In the genomic region with DNA sequence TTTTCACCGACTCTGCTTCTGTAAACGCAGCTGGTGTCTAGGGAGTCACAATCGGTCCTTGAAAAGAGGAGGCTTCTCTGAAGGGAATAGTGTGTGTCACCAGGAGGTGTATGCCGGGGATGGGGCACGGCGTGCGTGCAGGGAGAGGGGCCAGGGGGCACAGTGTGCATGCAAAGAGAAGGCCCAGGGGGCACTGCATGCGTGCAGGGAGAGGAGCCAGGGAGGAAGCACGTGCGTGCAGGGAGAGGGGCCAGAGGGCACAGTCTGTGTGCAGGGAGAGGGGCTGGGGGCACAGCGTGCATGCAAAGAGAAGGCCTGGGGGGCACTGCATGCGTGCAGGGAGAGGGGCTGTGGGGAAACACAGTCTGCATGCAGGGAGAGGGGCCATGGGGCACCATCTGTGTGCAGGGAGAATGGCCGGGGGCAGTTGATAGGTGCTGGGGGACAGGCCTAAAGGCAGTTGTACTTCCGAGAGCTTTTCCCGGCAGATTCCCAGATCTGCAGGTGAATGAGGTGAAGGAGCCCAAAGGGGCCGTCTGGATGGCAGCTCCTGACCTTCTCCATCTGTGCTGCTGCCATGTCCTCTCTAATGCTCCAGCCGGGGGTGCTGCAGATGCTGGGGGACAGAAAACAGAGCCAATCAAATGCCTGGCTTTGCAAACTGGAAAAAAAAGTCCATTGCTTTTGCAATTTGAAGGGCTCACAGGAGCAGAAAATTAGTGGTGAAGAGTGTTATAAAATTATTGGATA, we compare ENCODE assay signal across 11 cellular contexts. TPM values are rescaled to one million over a fixed set of nuclear protein-coding genes. Genes with fewer than 3 reads are reported as not detected.
DNase-seq lines count a peak whose midpoint lies in the region; ATAC-seq, FAIRE-seq and TF ChIP-seq lines count a peak whose summit lies in the region.
"Had no signal": no experiment of that assay in that cellular context is flagged by ENCODE, and none has a peak within 500 bp of the region (broad histone marks: within the 10 kb centered on the region; RNA-seq: fewer than 3 reads in every experiment).

No MANE protein-coding gene starts in this region.

- CTCF ChIA-PET in K562 (lab: Yijun Ruan, JAX; ENCODE audit: low intra/inter-chr PET ratio), result no interaction called here

- H3K9me1 ChIP-seq in K562 (ENCODE audit: control insufficient read depth, insufficient read depth, low read length), result no peaks in the 10 kb centered on the region

- 76% methylated on average over 5 of the region's 17 CpGs for WGBS in K562 (ENCODE audit: insufficient coverage, low coverage, missing lambda C conversion rate)
- 58 to 72% (median 59%) methylated on average over 17 of the region's 17 CpGs for WGBS in psoas muscle, 3 donors

- in situ Hi-C loops in K562 (cut with MboI), result no loop called here

- TF ChIP-seq RAD21 in K562 (CRISPR knock-in tag; conservative IDR thresholded peaks at IDR 0.05 in 1 of 2, IDR thresholded peaks at IDR 0.05 in 1 of 2), result no peak

- H3K4me1 Mint-ChIP-seq in activated CD4-positive, alpha-beta T cell treated with anti-CD3 and anti-CD28 coated beads, Interleukin-2, amount 10 ng/mL, durations not matched to agents 24 days and 14 days, result peaks cover 29% of the 10 kb centered on the region

- 0 out of 3 replicates have a peak, but pooled peaks cover 2% of the 10 kb centered on the region for H3K36me3 ChIP-seq in K562 (ENCODE audit: control insufficient read depth, insufficient read depth, low read length)
- H3K36me3 ChIP-seq in psoas muscle (ENCODE audit: insufficient read depth in 1 of 2, low read depth in 1 of 2), result no peaks in the 10 kb centered on the region

- peaks cover 40% of the 10 kb centered on the region for H4K20me1 ChIP-seq in K562 (replicated peaks; ENCODE audit: control insufficient read depth, insufficient read depth, low read length)

- H3K27me3 ChIP-seq in HL-60 (ENCODE audit: insufficient read depth, poor library complexity, severe bottlenecking) (no peaks in the 10 kb centered on the region), K562 (ENCODE audit: control insufficient read depth in 2 of 2, insufficient read depth in 2 of 2, low read length in 2 of 2) (no peaks in the 10 kb centered on the region), psoas muscle (ENCODE audit: insufficient read depth in 3 of 3, low read length in 2 of 3) (no peaks in the 10 kb centered on the region)

- peak overlapping the region in 1 of 2 experiments; percentile 58; a peak in 1 of 4 replicates for H3K9ac ChIP-seq in K562 (ENCODE audit: insufficient read depth in 1 of 2, low read depth in 2 of 2, low read length in 2 of 2)

- no peak for TF ChIP-seq EP300 in K562 (IDR thresholded peaks at IDR 0.05; ENCODE audit: low read length)

- no peak for DNase-seq in activated CD4-positive, alpha-beta T cell treated with anti-CD3 and anti-CD28 coated beads, Interleukin-2, amount 10 ng/mL, durations not matched to agents 24 days and 14 days
- DNase-seq in activated CD4-positive, alpha-beta T cell treated with anti-CD3 and anti-CD28 coated beads for 48 hours, result no peak
- DNase-seq in HL-60 (ENCODE audit: low read depth in 1 of 2, low spot score in 1 of 2) (peak in 1 of 2 experiments; percentile 53), K562 (ENCODE audit: extremely low read depth in 1 of 4, low spot score in 3 of 4) (no peak), psoas muscle (no peak), C1 segment of cervical spinal cord (lab: John Stamatoyannopoulos, UW) (no peak)
- DNase-seq: NCI-H524 treated with DMSO at 0.1 percent for 48 hours had no signal

- POLR2A ChIA-PET in K562 (lab: Yijun Ruan, JAX), result interaction anchor here (0.7 kb wide), 1 partner anchor 1831 kb away, joined by 3 read pairs; no protein-coding TSS in a partner anchor

- H3K27me3 Mint-ChIP-seq in activated CD4-positive, alpha-beta T cell treated with anti-CD3 and anti-CD28 coated beads, Interleukin-2, amount 10 ng/mL, durations not matched to agents 24 days and 14 days, result no peaks in the 10 kb centered on the region
- H3K27me3 Mint-ChIP-seq: stimulated activated naive CD8-positive, alpha-beta T cell treated with anti-CD3 and anti-CD28 coated beads, Interleukin-15, Interleukin-2, amounts not matched to agents 100 ng/mL and 50 ng/mL, for 24 hours had no signal

- H3K4me1 ChIP-seq in K562 (replicated peaks in 1 of 2; ENCODE audit: control insufficient read depth in 2 of 2, insufficient read depth in 2 of 2, low read length in 2 of 2) (peaks cover 29 to 57% of the 10 kb centered on the region in 2 experiments), psoas muscle (peaks cover 62% of the 10 kb centered on the region)

- TF ChIP-seq POLR2A in K562 (conservative IDR thresholded peaks at IDR 0.05), result no peak

- intact Hi-C loops in activated CD4-positive, alpha-beta T cell treated with anti-CD3 and anti-CD28 coated beads, Interleukin-2, amount 10 ng/mL, durations not matched to agents 24 days and 14 days (cut with micrococcal nuclease), result no loop called here
- intact Hi-C loops in K562 (cut with micrococcal nuclease), result no loop called here
- intact Hi-C loops in psoas muscle (cut with DNase I), result loop anchor here (5.0 kb wide), 1 partner anchor 34 kb away; the partner anchor contains the start of gene ATP11A (in 2 of the 2)

- peak overlapping the region; percentile 63 for H3K4me3 Mint-ChIP-seq in activated CD4-positive, alpha-beta T cell treated with anti-CD3 and anti-CD28 coated beads, Interleukin-2, amount 10 ng/mL, durations not matched to agents 24 days and 14 days
- H3K4me3 Mint-ChIP-seq: stimulated activated naive CD8-positive, alpha-beta T cell treated with anti-CD3 and anti-CD28 coated beads, Interleukin-15, Interleukin-2, amounts not matched to agents 100 ng/mL and 50 ng/mL, for 24 hours had no signal

- peak overlapping the region; percentile 2; the same call in 1 of the 2 replicates for H3K27ac ChIP-seq in HL-60 (replicated peaks)
- H3K27ac ChIP-seq in K562 (ENCODE audit: extremely low read depth, low read depth, low read length), result no peak overlapping the region
- peak overlapping the region; percentile 83 for H3K27ac ChIP-seq in psoas muscle

- no peaks in the 10 kb centered on the region for H3K9me3 Mint-ChIP-seq in activated CD4-positive, alpha-beta T cell treated with anti-CD3 and anti-CD28 coated beads, Interleukin-2, amount 10 ng/mL, durations not matched to agents 24 days and 14 days
- H3K9me3 Mint-ChIP-seq: stimulated activated naive CD8-positive, alpha-beta T cell treated with anti-CD3 and anti-CD28 coated beads, Interleukin-15, Interleukin-2, amounts not matched to agents 100 ng/mL and 50 ng/mL, for 24 hours had no signal

- no TSS peak for BruUV-seq in K562 (replicated peaks; lab: Mats Ljungman, UMichigan)

- H3K4me2 ChIP-seq in K562 (ENCODE audit: insufficient read depth, low read length), result no peak overlapping the region

- no peaks in the 10 kb centered on the region for H3K9me3 ChIP-seq in K562 (replicated peaks; ENCODE audit: control insufficient read depth, insufficient read depth, low read depth, low read length)
- H3K9me3 ChIP-seq in psoas muscle, result no peaks in the 10 kb centered on the region

- peaks cover 62% of the 10 kb centered on the region for H3K79me2 ChIP-seq in K562 (ENCODE audit: control insufficient read depth, insufficient read depth, low read length)

- no peak overlapping the region for H3K4me3 ChIP-seq in HL-60 (replicated peaks; ENCODE audit: insufficient read depth, low read length)
- H3K4me3 ChIP-seq in K562, result no peak overlapping the region
- no peak overlapping the region for H3K4me3 ChIP-seq in psoas muscle

- TF ChIP-seq CTCF in HL-60 (IDR thresholded peaks at IDR 0.05; ENCODE audit: insufficient read depth, low read length), result no peak
- TF ChIP-seq CTCF in K562 (IDR thresholded peaks at IDR 0.05 in 2 of 3, conservative IDR thresholded peaks at IDR 0.05 in 1 of 3; ENCODE audit: insufficient read depth in 2 of 3, low read depth in 1 of 3, low read length in 3 of 3), result no peak
- no peak for TF ChIP-seq CTCF in psoas muscle (IDR thresholded peaks at IDR 0.05)

- no peak for FAIRE-seq in K562 (lab: Jason Lieb, UNC)

- no peak overlapping the region for H2AFZ ChIP-seq in K562 (ENCODE audit: low read depth, low read length)

- no peak for ATAC-seq in K562
- ATAC-seq in psoas muscle, result no peak
- no peak for ATAC-seq in HG03457 (IDR thresholded peaks at IDR 0.05; ENCODE audit: unreplicated experiment)
- no peak for ATAC-seq in HG03521 (IDR thresholded peaks at IDR 0.05; ENCODE audit: unreplicated experiment)
- ATAC-seq: esophagus mucosa had no signal

- no peak overlapping the region for H3K27ac Mint-ChIP-seq in activated CD4-positive, alpha-beta T cell treated with anti-CD3 and anti-CD28 coated beads, Interleukin-2, amount 10 ng/mL, durations not matched to agents 24 days and 14 days
- H3K27ac Mint-ChIP-seq: stimulated activated naive CD8-positive, alpha-beta T cell treated with anti-CD3 and anti-CD28 coated beads, Interleukin-15, Interleukin-2, amounts not matched to agents 100 ng/mL and 50 ng/mL, for 24 hours had no signal

- no peaks in the 10 kb centered on the region for H3K36me3 Mint-ChIP-seq in activated CD4-positive, alpha-beta T cell treated with anti-CD3 and anti-CD28 coated beads, Interleukin-2, amount 10 ng/mL, durations not matched to agents 24 days and 14 days (ENCODE audit: low read depth)

TF ChIP-seq in K562, 482 proteins besides CTCF, POLR2A, EP300 and RAD21:
- TF ChIP-seq PHF8 (IDR thresholded peaks at IDR 0.05; ENCODE audit: borderline replicate concordance, low read length) (no peak), POLR2G (IDR thresholded peaks at IDR 0.05; ENCODE audit: low read depth, low read length) (0 out of 2 replicates have a peak, but pooled peaks have one; percentile 31)

RNA-seq across cellular contexts. Expression of gene ATP11A, which starts 36.4 kb away (rescaled TPM):
- total RNA-seq in activated CD4-positive, alpha-beta T cell treated with anti-CD3 and anti-CD28 coated beads, Interleukin-2, amount 10 ng/mL, durations not matched to agents 24 days and 14 days, result 79.4 and 80.6 TPM in 2 replicates
- total RNA-seq in K562 (2011; cell fraction: chromatin; rRNA removed; ENCODE audit: low replicate concordance), result 106 and 127 TPM in 2 replicates
- total RNA-seq in K562 (2011; cell fraction: nucleolus; rRNA removed), result 46.5 and 55.5 TPM in 2 replicates
- total RNA-seq in K562 (2011; cell fraction: nucleoplasm; rRNA removed), result 73.7 and 99.4 TPM in 2 replicates
- total RNA-seq in K562 (2014; rRNA removed) (4.2 and 5.4 TPM in 2 replicates), K562 (2014; rRNA removed; fragmentation: Illumina TruSeq; extraction: Trizol) (4.8 and 5.5 TPM in 2 replicates), K562 (2015; rRNA removed; fragmentation: Illumina TruSeq; extraction: Trizol) (3.4 TPM in 2 replicates), K562 (2021) (28.6 and 34.2 TPM in 2 replicates), psoas muscle (10 to 100 TPM; 26.4 to 48.6 (median 28.7) TPM)
- polyA plus RNA-seq in K562 (2011; rRNA removed) (2.9 and 4.3 TPM in 2 replicates), K562 (2014; fragmentation: Illumina TruSeq; extraction: Trizol) (9.0 and 11.1 TPM in 2 replicates), K562 (2014; fragmentation: Nextera tagmentation; extraction: Ambion mirVana) (under 1 TPM; 0.38 to 0.55 TPM), K562 (2014; rRNA removed) (8.4 and 8.6 TPM in 2 replicates), psoas muscle (10 to 100 TPM in 1 of 3 donors, 1 to 10 TPM in 2; 3.9 to 15.1 (median 5.6) TPM)
- polyA plus RNA-seq in K562 (2011; cell fraction: cytosol; rRNA removed), result 3.6 and 3.8 TPM in 2 replicates
- polyA plus RNA-seq in K562 (2011; cell fraction: nucleus; rRNA removed), result 41.4 and 54.7 TPM in 2 replicates
- 9.8 and 16.5 TPM in 2 replicates for polyA plus RNA-seq in K562 (2012)
- polyA minus RNA-seq in K562 (2011; rRNA and poly(A)+ RNA removed), result 8.1 and 10.1 TPM in 2 replicates
- polyA minus RNA-seq in K562 (2011; cell fraction: cytosol; rRNA and poly(A)+ RNA removed), result 9.3 and 15.4 TPM in 2 replicates
- 19.8 and 28.4 TPM in 2 replicates for polyA minus RNA-seq in K562 (2011; cell fraction: nucleus; rRNA and poly(A)+ RNA removed)

Comparison
In these comparisons a context has a peak if more than half of its experiments do, and no peak if none do; other contexts are left out.
1. intact Hi-C loops: an anchor here in psoas muscle (5.0 kb wide); none called in activated CD4-positive, alpha-beta T cell treated with anti-CD3 and anti-CD28 coated beads, Interleukin-2, amount 10 ng/mL, durations not matched to agents 24 days and 14 days and K562.